Comparison of ENCODE assay signal across 8 cellular contexts in genomic region chr16:715448-716249, GRCh38.
A peak's percentile ranks its signal among the peaks of the same experiment; 100 is the strongest.
DNase-seq lines count a peak whose midpoint lies in the region; ATAC-seq, FAIRE-seq and TF ChIP-seq lines count a peak whose summit lies in the region.

No MANE protein-coding gene starts in this region.

- peaks cover 18 to 24% of the 10 kb centered on the region in 2 experiments for H3K4me1 ChIP-seq in neutrophil (ENCODE audit: control insufficient read depth in 1 of 2, insufficient read depth in 1 of 2, low read depth in 1 of 2, low read length in 1 of 2)

- CTCF ChIA-PET in RWPE1 (lab: Yijun Ruan, JAX) = interaction anchor here (0.6 to 1.4 kb wide), 7 partner anchors 14 to 361 kb away, joined by 3 to 4 read pairs (median 3); partner anchors contain the start of gene JMJD8

- FAIRE-seq in HTR-8/SVneo (lab: Jason Lieb, UNC) = no peak

- TF ChIP-seq CTCF in RWPE1 (conservative IDR thresholded peaks at IDR 0.05; ENCODE audit: low read depth) (peak; percentile 54), neutrophil (IDR thresholded peaks at IDR 0.05) (no peak)

- H3K27ac ChIP-seq in RWPE1 (peak overlapping the region; percentile 95), epithelial cell of prostate (peak overlapping the region; percentile 60), neutrophil (no peak overlapping the region)

- ATAC-seq in GM19397 (IDR thresholded peaks at IDR 0.05; ENCODE audit: unreplicated experiment) (peak; percentile 26), HG03521 (IDR thresholded peaks at IDR 0.05; ENCODE audit: unreplicated experiment) (no peak)

- H3K36me3 ChIP-seq in neutrophil = no peaks in the 10 kb centered on the region

- peak overlapping the region; percentile 43 to 54 for H3K4me3 ChIP-seq in neutrophil (ENCODE audit: low read depth in 1 of 2, low read length in 1 of 2)

- peaks cover 100% of the 10 kb centered on the region for H3K27me3 ChIP-seq in neutrophil

- POLR2A ChIA-PET in RWPE1 (lab: Yijun Ruan, JAX; ENCODE audit: low non-redundant PET) = interaction anchor here (0.6 to 0.8 kb wide), 2 partner anchors 9 to 73 kb away, joined by 6 to 7 read pairs; partner anchors contain the start of gene CHTF18

- DNase-seq in COR-L47 (lab: John Stamatoyannopoulos, UW) (peak; percentile 34), RWPE1 (ENCODE audit: low spot score) (no peak), epithelial cell of prostate (ENCODE audit: low read depth, low spot score) (no peak), HTR-8/SVneo (ENCODE audit: insufficient read length, low spot score) (no peak)
- DNase-seq in effector CD8-positive, alpha-beta T cell (lab: John Stamatoyannopoulos, UW) = no peak

- H3K9me3 ChIP-seq in neutrophil = no peaks in the 10 kb centered on the region
